ENCODE assay signal across 1 cellular context in genomic region chr17:7563115-7563869, GRCh38.
TF ChIP-seq lines count a peak whose summit lies in the region.

No MANE protein-coding gene starts in this region.

TF ChIP-seq in endothelial cell of umbilical vein, 7 proteins besides CTCF, POLR2A, EP300 and RAD21:
- TF ChIP-seq JUN (IDR thresholded peaks at IDR 0.05; ENCODE audit: borderline replicate concordance, insufficient read depth, insufficient read length, low read depth) (no peak), MAX (IDR thresholded peaks at IDR 0.05; ENCODE audit: insufficient read depth, insufficient read length) (no peak), POLR2AphosphoS5 (IDR thresholded peaks at IDR 0.05; ENCODE audit: insufficient read depth, low read depth, low read length) (no peak), MYC (IDR thresholded peaks at IDR 0.05; ENCODE audit: low read depth, low read length) (no peak), EZH2 (IDR thresholded peaks at IDR 0.05; ENCODE audit: borderline replicate concordance, low read depth, low read length, severe bottlenecking) (no peak), GATA2 (IDR thresholded peaks at IDR 0.05; ENCODE audit: insufficient read depth, insufficient read length, low read depth, low read length) (no peak)
